In the genomic region with DNA sequence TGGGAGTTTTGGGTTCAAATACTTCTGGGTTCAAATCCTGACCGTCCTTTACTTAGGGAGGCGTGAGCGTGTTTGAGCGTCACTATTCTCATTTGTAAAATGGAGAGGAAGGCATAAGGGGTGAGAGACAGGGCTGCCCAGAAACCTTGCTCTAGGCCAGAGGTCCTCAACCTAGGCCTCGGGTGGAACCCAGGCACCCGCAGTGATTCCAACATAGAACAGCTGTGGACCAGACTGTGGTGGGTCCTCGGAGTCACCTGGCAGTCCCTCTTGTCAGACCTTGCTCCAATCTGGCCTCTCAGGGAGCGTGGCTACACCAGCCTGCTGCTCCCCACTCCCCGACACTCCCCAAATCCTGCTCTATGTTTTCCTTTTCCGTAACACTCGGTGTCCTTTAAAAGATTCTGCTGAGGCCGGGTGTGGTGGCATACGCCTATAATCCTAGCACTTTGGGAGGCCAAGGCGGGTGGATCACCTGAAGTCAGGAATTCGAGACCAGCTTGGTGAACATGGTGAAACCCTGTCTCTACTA, we compare ENCODE assay signal across 13 cellular contexts.
DNase-seq lines count a peak whose midpoint lies in the region; ATAC-seq, FAIRE-seq and TF ChIP-seq lines count a peak whose summit lies in the region.
"Had no signal": no experiment of that assay in that cellular context is flagged by ENCODE, and none has a peak within 500 bp of the region (broad histone marks: within the 10 kb centered on the region; RNA-seq: fewer than 3 reads in every experiment).

No MANE protein-coding gene starts in this region.

- H3K27me3 Mint-ChIP-seq in GM23338 (ENCODE audit: insufficient read depth, low read depth, poor library complexity) (peaks cover 8% of the 10 kb centered on the region), neural crest cell (ENCODE audit: low read depth) (no peaks in the 10 kb centered on the region)
- H3K27me3 Mint-ChIP-seq in stimulated activated memory B cell treated with anti-CD40 and anti-IgM and Interleukin-4, amounts not matched to agents 10 μg/mL and 1 μg/mL and 100 μg/mL, for 72 hours = peaks cover 9% of the 10 kb centered on the region

- WGBS in pancreas, 2 donors = 89 to 94% methylated on average over 15 of the region's 15 CpGs

- H3K36me3 Mint-ChIP-seq in GM23338 (ENCODE audit: low read depth) (no peaks in the 10 kb centered on the region), neural crest cell (ENCODE audit: low read depth) (no peaks in the 10 kb centered on the region)
- no peaks in the 10 kb centered on the region for H3K36me3 Mint-ChIP-seq in stimulated activated memory B cell treated with anti-CD40 and anti-IgM and Interleukin-4, amounts not matched to agents 10 μg/mL and 1 μg/mL and 100 μg/mL, for 72 hours
- H3K36me3 Mint-ChIP-seq: CD14-positive monocyte; CD8-positive, alpha-beta T cell had no signal

- H3K9ac ChIP-seq in BLaER1 = no peak overlapping the region

- H3F3A ChIP-seq in GM23338 (replicated peaks; ENCODE audit: low read depth) = no peaks in the 10 kb centered on the region

- H2AFZ ChIP-seq in GM23338 = peak overlapping the region; percentile 60

- H3K4me1 Mint-ChIP-seq in GM23338 = peaks cover 10% of the 10 kb centered on the region; the same call in 2 of the 3 replicates
- H3K4me1 Mint-ChIP-seq in neural crest cell = peaks cover 4% of the 10 kb centered on the region
- peaks cover 19% of the 10 kb centered on the region for H3K4me1 Mint-ChIP-seq in stimulated activated memory B cell treated with anti-CD40 and anti-IgM and Interleukin-4, amounts not matched to agents 10 μg/mL and 1 μg/mL and 100 μg/mL, for 72 hours

- H3K4me1 ChIP-seq in BLaER1 = peaks cover 16% of the 10 kb centered on the region
- H3K4me1 ChIP-seq in GM23338 (ENCODE audit: insufficient read depth) = no peaks in the 10 kb centered on the region
- no peaks in the 10 kb centered on the region for H3K4me1 ChIP-seq in pancreas

- DNase-seq in GM23338 (ENCODE audit: low spot score) (no peak), neural crest cell (ENCODE audit: low read depth, low spot score) (no peak), NOMO-1 (lab: John Stamatoyannopoulos, UW; ENCODE audit: unreplicated experiment in 2 of 2) (no peak), pancreas (no peak)
- DNase-seq: GF-D8 had no signal

- no peak overlapping the region for H3K27ac Mint-ChIP-seq in GM23338
- peak overlapping the region; percentile 47 for H3K27ac Mint-ChIP-seq in neural crest cell (ENCODE audit: unreplicated experiment)
- H3K27ac Mint-ChIP-seq in stimulated activated memory B cell treated with anti-CD40 and anti-IgM and Interleukin-4, amounts not matched to agents 10 μg/mL and 1 μg/mL and 100 μg/mL, for 72 hours = peak overlapping the region; percentile 30
- H3K27ac Mint-ChIP-seq: CD8-positive, alpha-beta T cell had no signal

- intact Hi-C loops in pancreas (cut with DNase I) = loop anchor here (5.0 to 10.0 kb wide), 3 partner anchors 535 to 655 kb away; no protein-coding TSS in a partner anchor

- no peak overlapping the region for H3K4me3 ChIP-seq in BLaER1
- H3K4me3 ChIP-seq in GM23338 = no peak overlapping the region
- H3K4me3 ChIP-seq in pancreas = no peak overlapping the region

- H3K9me2 ChIP-seq in GM23338 (ENCODE audit: insufficient read depth) = no peaks in the 10 kb centered on the region

- H3K27ac ChIP-seq in BLaER1 (no peak overlapping the region), GM23338 (ENCODE audit: low read depth) (no peak overlapping the region), pancreas (no peak overlapping the region)

- no peaks in the 10 kb centered on the region for H3K9me3 ChIP-seq in BLaER1
- no peaks in the 10 kb centered on the region for H3K9me3 ChIP-seq in pancreas

- H4K20me1 ChIP-seq in BLaER1 (no peaks in the 10 kb centered on the region), GM23338 (replicated peaks; ENCODE audit: insufficient read depth) (no peaks in the 10 kb centered on the region)

- ATAC-seq in GM23338 (no peak), HG02678 (IDR thresholded peaks at IDR 0.05; ENCODE audit: unreplicated experiment) (no peak), pancreas (no peak)
- no peak for ATAC-seq in stimulated activated memory B cell treated with anti-CD40 and anti-IgM and Interleukin-4, amounts not matched to agents 10 μg/mL and 1 μg/mL and 100 μg/mL, for 72 hours
- ATAC-seq: CD8-positive, alpha-beta T cell had no signal

- no peaks in the 10 kb centered on the region; the same call in 2 of the 3 replicates for H3K9me3 Mint-ChIP-seq in GM23338
- H3K9me3 Mint-ChIP-seq in neural crest cell = no peaks in the 10 kb centered on the region
- no peaks in the 10 kb centered on the region for H3K9me3 Mint-ChIP-seq in stimulated activated memory B cell treated with anti-CD40 and anti-IgM and Interleukin-4, amounts not matched to agents 10 μg/mL and 1 μg/mL and 100 μg/mL, for 72 hours
- H3K9me3 Mint-ChIP-seq: CD14-positive monocyte; CD8-positive, alpha-beta T cell had no signal

- H3K4me2 ChIP-seq in BLaER1 = peak overlapping the region; percentile 49
- no peak overlapping the region for H3K4me2 ChIP-seq in GM23338

- FAIRE-seq in pancreas (lab: Jason Lieb, UNC) = no peak
- FAIRE-seq: A204.1, H54 had no signal

- H3K36me3 ChIP-seq in BLaER1 = no peaks in the 10 kb centered on the region
- H3K36me3 ChIP-seq in GM23338 (ENCODE audit: insufficient read depth) = no peaks in the 10 kb centered on the region
- no peaks in the 10 kb centered on the region for H3K36me3 ChIP-seq in pancreas

- no peaks in the 10 kb centered on the region for H3K27me3 ChIP-seq in BLaER1
- H3K27me3 ChIP-seq in GM23338 (ENCODE audit: insufficient read depth) = no peaks in the 10 kb centered on the region
- no peaks in the 10 kb centered on the region for H3K27me3 ChIP-seq in pancreas

- TF ChIP-seq CTCF in GM23338 (conservative IDR thresholded peaks at IDR 0.05; ENCODE audit: low read depth in 2 of 2) (no peak), neural crest cell (conservative IDR thresholded peaks at IDR 0.05) (no peak), pancreas (IDR thresholded peaks at IDR 0.05) (no peak)

- no peak overlapping the region for H3K4me3 Mint-ChIP-seq in GM23338
- no peak overlapping the region for H3K4me3 Mint-ChIP-seq in neural crest cell
- H3K4me3 Mint-ChIP-seq in stimulated activated memory B cell treated with anti-CD40 and anti-IgM and Interleukin-4, amounts not matched to agents 10 μg/mL and 1 μg/mL and 100 μg/mL, for 72 hours = no peak overlapping the region
- H3K4me3 Mint-ChIP-seq: B cell; CD14-positive monocyte; CD8-positive, alpha-beta T cell had no signal

- no peaks in the 10 kb centered on the region for H3K79me2 ChIP-seq in GM23338 (replicated peaks; ENCODE audit: insufficient read depth)

TF ChIP-seq in GM23338, 12 proteins besides CTCF, POLR2A, EP300 and RAD21 (continues in another document):
- no peak for TF ChIP-seq CREB1 (CRISPR knock-in tag; IDR thresholded peaks at IDR 0.05; ENCODE audit: low read depth)
- TF ChIP-seq, protein P1, sequence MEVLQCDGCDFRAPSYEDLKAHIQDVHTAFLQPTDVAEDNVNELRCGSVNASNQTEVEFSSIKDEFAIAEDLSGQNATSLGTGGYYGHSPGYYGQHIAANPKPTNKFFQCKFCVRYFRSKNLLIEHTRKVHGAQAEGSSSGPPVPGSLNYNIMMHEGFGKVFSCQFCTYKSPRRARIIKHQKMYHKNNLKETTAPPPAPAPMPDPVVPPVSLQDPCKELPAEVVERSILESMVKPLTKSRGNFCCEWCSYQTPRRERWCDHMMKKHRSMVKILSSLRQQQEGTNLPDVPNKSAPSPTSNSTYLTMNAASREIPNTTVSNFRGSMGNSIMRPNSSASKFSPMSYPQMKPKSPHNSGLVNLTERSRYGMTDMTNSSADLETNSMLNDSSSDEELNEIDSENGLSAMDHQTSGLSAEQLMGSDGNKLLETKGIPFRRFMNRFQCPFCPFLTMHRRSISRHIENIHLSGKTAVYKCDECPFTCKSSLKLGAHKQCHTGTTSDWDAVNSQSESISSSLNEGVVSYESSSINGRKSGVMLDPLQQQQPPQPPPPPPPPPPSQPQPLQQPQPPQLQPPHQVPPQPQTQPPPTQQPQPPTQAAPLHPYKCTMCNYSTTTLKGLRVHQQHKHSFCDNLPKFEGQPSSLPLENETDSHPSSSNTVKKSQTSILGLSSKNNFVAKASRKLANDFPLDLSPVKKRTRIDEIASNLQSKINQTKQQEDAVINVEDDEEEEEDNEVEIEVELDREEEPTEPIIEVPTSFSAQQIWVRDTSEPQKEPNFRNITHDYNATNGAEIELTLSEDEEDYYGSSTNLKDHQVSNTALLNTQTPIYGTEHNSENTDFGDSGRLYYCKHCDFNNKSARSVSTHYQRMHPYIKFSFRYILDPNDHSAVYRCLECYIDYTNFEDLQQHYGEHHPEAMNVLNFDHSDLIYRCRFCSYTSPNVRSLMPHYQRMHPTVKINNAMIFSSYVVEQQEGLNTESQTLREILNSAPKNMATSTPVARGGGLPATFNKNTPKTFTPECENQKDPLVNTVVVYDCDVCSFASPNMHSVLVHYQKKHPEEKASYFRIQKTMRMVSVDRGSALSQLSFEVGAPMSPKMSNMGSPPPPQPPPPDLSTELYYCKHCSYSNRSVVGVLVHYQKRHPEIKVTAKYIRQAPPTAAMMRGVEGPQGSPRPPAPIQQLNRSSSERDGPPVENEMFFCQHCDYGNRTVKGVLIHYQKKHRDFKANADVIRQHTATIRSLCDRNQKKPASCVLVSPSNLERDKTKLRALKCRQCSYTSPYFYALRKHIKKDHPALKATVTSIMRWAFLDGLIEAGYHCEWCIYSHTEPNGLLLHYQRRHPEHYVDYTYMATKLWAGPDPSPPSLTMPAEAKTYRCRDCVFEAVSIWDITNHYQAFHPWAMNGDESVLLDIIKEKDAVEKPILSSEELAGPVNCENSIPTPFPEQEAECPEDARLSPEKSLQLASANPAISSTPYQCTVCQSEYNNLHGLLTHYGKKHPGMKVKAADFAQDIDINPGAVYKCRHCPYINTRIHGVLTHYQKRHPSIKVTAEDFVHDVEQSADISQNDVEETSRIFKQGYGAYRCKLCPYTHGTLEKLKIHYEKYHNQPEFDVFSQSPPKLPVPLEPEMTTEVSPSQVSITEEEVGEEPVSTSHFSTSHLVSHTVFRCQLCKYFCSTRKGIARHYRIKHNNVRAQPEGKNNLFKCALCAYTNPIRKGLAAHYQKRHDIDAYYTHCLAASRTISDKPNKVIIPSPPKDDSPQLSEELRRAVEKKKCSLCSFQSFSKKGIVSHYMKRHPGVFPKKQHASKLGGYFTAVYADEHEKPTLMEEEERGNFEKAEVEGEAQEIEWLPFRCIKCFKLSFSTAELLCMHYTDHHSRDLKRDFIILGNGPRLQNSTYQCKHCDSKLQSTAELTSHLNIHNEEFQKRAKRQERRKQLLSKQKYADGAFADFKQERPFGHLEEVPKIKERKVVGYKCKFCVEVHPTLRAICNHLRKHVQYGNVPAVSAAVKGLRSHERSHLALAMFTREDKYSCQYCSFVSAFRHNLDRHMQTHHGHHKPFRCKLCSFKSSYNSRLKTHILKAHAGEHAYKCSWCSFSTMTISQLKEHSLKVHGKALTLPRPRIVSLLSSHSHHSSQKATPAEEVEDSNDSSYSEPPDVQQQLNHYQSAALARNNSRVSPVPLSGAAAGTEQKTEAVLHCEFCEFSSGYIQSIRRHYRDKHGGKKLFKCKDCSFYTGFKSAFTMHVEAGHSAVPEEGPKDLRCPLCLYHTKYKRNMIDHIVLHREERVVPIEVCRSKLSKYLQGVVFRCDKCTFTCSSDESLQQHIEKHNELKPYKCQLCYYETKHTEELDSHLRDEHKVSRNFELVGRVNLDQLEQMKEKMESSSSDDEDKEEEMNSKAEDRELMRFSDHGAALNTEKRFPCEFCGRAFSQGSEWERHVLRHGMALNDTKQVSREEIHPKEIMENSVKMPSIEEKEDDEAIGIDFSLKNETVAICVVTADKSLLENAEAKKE (CRISPR knock-in tag; IDR thresholded peaks at IDR 0.05) = no peak
